Comparison of ENCODE assay signal across 15 cellular contexts in the genomic region with DNA sequence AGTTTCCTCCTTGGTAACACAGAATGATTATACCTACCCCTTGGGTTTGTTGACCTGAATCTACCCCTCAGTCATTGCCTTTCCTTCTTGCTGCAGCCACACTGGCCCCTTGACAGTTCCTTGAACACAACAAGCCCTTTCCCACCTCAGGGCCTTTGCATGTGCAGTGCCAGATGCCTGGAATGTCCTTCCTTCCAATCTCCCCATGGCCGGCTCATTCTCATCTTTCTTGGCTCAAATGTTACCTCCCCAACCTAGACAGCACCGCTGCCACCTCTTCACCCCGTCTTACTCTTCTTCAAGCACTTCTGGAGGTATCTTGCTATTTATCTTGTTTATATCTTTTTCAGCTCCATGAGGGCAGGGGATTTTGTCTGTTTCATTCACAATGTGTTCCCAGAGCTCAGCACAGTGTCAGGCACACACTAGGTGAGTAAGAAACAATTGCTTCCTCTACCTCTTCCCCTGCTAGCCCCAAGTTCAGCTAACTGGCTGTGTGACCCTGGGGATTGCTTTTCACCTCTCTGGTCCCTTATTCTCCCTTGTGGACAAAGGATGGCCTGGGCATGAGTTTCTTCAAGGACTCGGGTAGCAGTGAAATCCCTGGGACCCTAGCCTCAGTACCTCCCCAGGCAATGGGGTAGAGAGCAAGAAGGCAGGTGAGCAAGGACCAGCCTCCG.
DNase-seq lines count a peak whose midpoint lies in the region; ATAC-seq and TF ChIP-seq lines count a peak whose summit lies in the region.
"Had no signal": no experiment of that assay in that cellular context is flagged by ENCODE, and none has a peak within 500 bp of the region (broad histone marks: within the 10 kb centered on the region; RNA-seq: fewer than 3 reads in every experiment).

No MANE protein-coding gene starts in this region.

- H2AFZ ChIP-seq in PC-3 (ENCODE audit: low read length) = peak overlapping the region; percentile 53
- H2AFZ ChIP-seq in mesenchymal stem cell (ENCODE audit: low read depth, low read length) = no peak overlapping the region

- ATAC-seq in PC-3 (no peak), GM21367 (IDR thresholded peaks at IDR 0.05; ENCODE audit: unreplicated experiment) (no peak)
- ATAC-seq: T-helper 17 cell had no signal

- no peak overlapping the region for H2BK5ac ChIP-seq in mesenchymal stem cell (ENCODE audit: low read depth, low read length, poor library complexity, severe bottlenecking)

- H3K79me1 ChIP-seq in mesenchymal stem cell (replicated peaks; ENCODE audit: low read length, poor library complexity, severe bottlenecking) = no peaks in the 10 kb centered on the region

- H3K4ac ChIP-seq in mesenchymal stem cell (ENCODE audit: low read depth in 1 of 2, low read length in 2 of 2) = peak overlapping the region; percentile 32 to 41

- no peak overlapping the region for H2BK15ac ChIP-seq in mesenchymal stem cell (ENCODE audit: low read depth, poor library complexity, severe bottlenecking)

- H3K9me2 ChIP-seq in PC-3 (replicated peaks; ENCODE audit: low read length) = no peaks in the 10 kb centered on the region

- no peak for TF ChIP-seq POLR2A in spleen (IDR thresholded peaks at IDR 0.05)

- TF ChIP-seq CTCF in PC-3 (conservative IDR thresholded peaks at IDR 0.05; ENCODE audit: low read depth, low read length) = no peak
- no peak for TF ChIP-seq CTCF in spleen (IDR thresholded peaks at IDR 0.05 in 8 of 11, conservative IDR thresholded peaks at IDR 0.05 in 3 of 11)

- H3F3A ChIP-seq in PC-3 (ENCODE audit: low read length, unreplicated experiment) = no peaks in the 10 kb centered on the region

- peak overlapping the region; percentile 76 for H2BK120ac ChIP-seq in mesenchymal stem cell (ENCODE audit: low read depth, low read length)

- H3K4me2 ChIP-seq in PC-3 (ENCODE audit: low read length) = peak overlapping the region; percentile 61
- H3K4me2 ChIP-seq in mesenchymal stem cell (ENCODE audit: low read length, poor library complexity, severe bottlenecking) = no peak overlapping the region
- H3K4me2 ChIP-seq: BLaER1 treated with 17β-estradiol and CSF1 and Interleukin-3, amounts not matched to agents 10 nM and 100 nM had no signal

- peak overlapping the region; percentile 80 for H2AK5ac ChIP-seq in mesenchymal stem cell (ENCODE audit: low read length, severe bottlenecking)

- BruUV-seq in PC-3 (replicated peaks; lab: Mats Ljungman, UMichigan) = TSS peak; percentile 25

- CTCF ChIA-PET in PC-3 (lab: Charles Lee) = no interaction called here

- no peaks in the 10 kb centered on the region for H3K79me2 ChIP-seq in PC-3 (ENCODE audit: low read length)

- WGBS in mesenchymal stem cell = 94% methylated on average over 3 of the region's 5 CpGs
- WGBS in spleen, 5 donors = 70 to 89% (median 84%) methylated on average over 5 of the region's 5 CpGs

- H3K18ac ChIP-seq in mesenchymal stem cell (ENCODE audit: low read depth in 1 of 2, low read length in 2 of 2) = peak overlapping the region; percentile 16 to 58

- DNase-seq in PC-3 (no peak), mesenchymal stem cell (no peak), spleen (peak; percentile 25), NCI-H1105 treated with DMSO at 0.1 percent for 48 hours (lab: John Stamatoyannopoulos, UW) (no peak), NAMALWA (ENCODE audit: low spot score) (no peak), AG08395 (ENCODE audit: low spot score) (no peak)
- DNase-seq: activated T-cell treated with anti-CD3 and anti-CD28 coated beads, Interleukin-2, amount 50 U/mL, for 1 hour; DMS79 treated with DMSO at 0.1 percent for 48 hours; NCI-H1092; occipital lobe; T-helper 17 cell had no signal

- H3K9ac ChIP-seq in PC-3 (ENCODE audit: low read length) = peak overlapping the region; percentile 68
- H3K9ac ChIP-seq in mesenchymal stem cell (ENCODE audit: low read length) = peak overlapping the region; percentile 24
- H3K9ac ChIP-seq: BLaER1 treated with 17β-estradiol and CSF1 and Interleukin-3, amounts not matched to agents 10 nM and 100 nM had no signal

- peak overlapping the region; percentile 91 for H3K27ac ChIP-seq in PC-3 (ENCODE audit: low read length)
- peak overlapping the region; percentile 55 for H3K27ac ChIP-seq in cingulate gyrus (ENCODE audit: low read depth, low read length)
- H3K27ac ChIP-seq in mesenchymal stem cell (ENCODE audit: low read length, poor library complexity, severe bottlenecking) = no peak overlapping the region
- peak overlapping the region in 7 of 8 donors; percentile 60 to 89 (median 83) for H3K27ac ChIP-seq in spleen
- H3K27ac ChIP-seq: BLaER1 treated with 17β-estradiol and CSF1 and Interleukin-3, amounts not matched to agents 10 nM and 100 nM had no signal

- POLR2A ChIA-PET in PC-3 (lab: Charles Lee; ENCODE audit: unreplicated experiment) = no interaction called here

- no peaks in the 10 kb centered on the region for H3K9me3 ChIP-seq in PC-3 (ENCODE audit: low read length)
- no peaks in the 10 kb centered on the region for H3K9me3 ChIP-seq in mesenchymal stem cell (ENCODE audit: control insufficient read depth, low read length)
- no peaks in the 10 kb centered on the region for H3K9me3 ChIP-seq in spleen

- H3K4me1 ChIP-seq in PC-3 (ENCODE audit: insufficient read depth, low read length) (peaks cover 56% of the 10 kb centered on the region), mesenchymal stem cell (ENCODE audit: control insufficient read depth, insufficient read depth, low read depth, low read length) (peaks cover 29% of the 10 kb centered on the region), spleen (peaks cover 0 to 44% (median 20%) of the 10 kb centered on the region in 6 donors)

- peak overlapping the region; percentile 35 for H4K8ac ChIP-seq in mesenchymal stem cell (ENCODE audit: low read length)

- H3K27me3 ChIP-seq in PC-3 (ENCODE audit: low read length) = no peaks in the 10 kb centered on the region
- no peaks in the 10 kb centered on the region for H3K27me3 ChIP-seq in mesenchymal stem cell (ENCODE audit: control insufficient read depth in 1 of 2, insufficient read depth in 1 of 2, low read length in 2 of 2)
- peaks cover 0 to 20% (median 0%) of the 10 kb centered on the region in 7 donors for H3K27me3 ChIP-seq in spleen (replicated peaks in 1 of 7)

- H3K23ac ChIP-seq in mesenchymal stem cell (ENCODE audit: low read length in 2 of 2) = no peak overlapping the region

- H4K20me1 ChIP-seq in PC-3 (ENCODE audit: low read length) = no peaks in the 10 kb centered on the region
- H4K20me1 ChIP-seq: BLaER1 treated with 17β-estradiol and CSF1 and Interleukin-3, amounts not matched to agents 10 nM and 100 nM had no signal

- H3K14ac ChIP-seq in mesenchymal stem cell (ENCODE audit: low read length in 2 of 2) = no peak overlapping the region

- peak overlapping the region; percentile 13; the same call in 1 of the 2 replicates for H3K4me3 ChIP-seq in PC-3 (ENCODE audit: low read length)
- H3K4me3 ChIP-seq in mesenchymal stem cell (ENCODE audit: insufficient read depth in 1 of 2, low read depth in 1 of 2, low read length in 2 of 2) = no peak overlapping the region
- H3K4me3 ChIP-seq in spleen = no peak overlapping the region
- H3K4me3 ChIP-seq: BLaER1 treated with 17β-estradiol and CSF1 and Interleukin-3, amounts not matched to agents 10 nM and 100 nM; dorsolateral prefrontal cortex had no signal

- H3K36me3 ChIP-seq in PC-3 (ENCODE audit: low read depth, low read length) (no peaks in the 10 kb centered on the region), mesenchymal stem cell (ENCODE audit: control insufficient read depth in 1 of 2, insufficient read depth in 2 of 2, low read depth in 1 of 2, low read length in 2 of 2) (no peaks in the 10 kb centered on the region), spleen (no peaks in the 10 kb centered on the region)
- H3K36me3 ChIP-seq: BLaER1 treated with 17β-estradiol and CSF1 and Interleukin-3, amounts not matched to agents 10 nM and 100 nM had no signal

- peak overlapping the region; percentile 80 to 85 for H2BK12ac ChIP-seq in mesenchymal stem cell (ENCODE audit: low read length in 2 of 2)

- intact Hi-C loops in PC-3 (cut with micrococcal nuclease) = no loop called here
- intact Hi-C loops in spleen (cut with DNase I; ENCODE audit: low total_unique reads) = no loop called here

- peak overlapping the region; percentile 76 for H4K91ac ChIP-seq in mesenchymal stem cell (ENCODE audit: low read length)
